Comparison of ENCODE assay signal across 19 cellular contexts in genomic region chr2:74925361-74925786, GRCh38.
"Had no signal": no experiment of that assay in that cellular context is flagged by ENCODE, and none has a peak within 500 bp of the region (broad histone marks: within the 10 kb centered on the region; RNA-seq: fewer than 3 reads in every experiment).

No MANE protein-coding gene starts in this region.

- ATAC-seq: activated CD4-positive, CD25-positive, alpha-beta regulatory T cell treated with anti-CD3 and anti-CD28 coated beads, Interleukin-2, amount 50 U/mL, for 24 hours; activated CD8-positive, alpha-beta memory T cell treated with anti-CD3 and anti-CD28 coated beads, Interleukin-2, amount 10 ng/mL, durations not matched to agents 7 days and 5 days; mucosa of descending colon; naive thymus-derived CD8-positive, alpha-beta T cell; right cardiac atrium had no signal

- H3K27ac ChIP-seq: coronary artery had no signal

- H3K27ac Mint-ChIP-seq: activated CD8-positive, alpha-beta memory T cell treated with anti-CD3 and anti-CD28 coated beads, Interleukin-2, amount 10 ng/mL, durations not matched to agents 7 days and 5 days; activated naive CD4-positive, alpha-beta T cell treated with anti-CD3 and anti-CD28 coated beads, Interleukin-2, amount 50 U/mL, for 24 hours; activated T-cell treated with anti-CD3 and anti-CD28 coated beads, Interleukin-2, amount 50 U/mL, for 24 hours; progenitor cell of endocrine pancreas had no signal

- H3K4me2 ChIP-seq: smooth muscle cell had no signal

- DNase-seq: activated CD4-positive, alpha-beta T cell treated with anti-CD3 and anti-CD28 coated beads, Interleukin-2, amount 50 U/mL, for 4 hours; activated CD8-positive, alpha-beta memory T cell treated with anti-CD3 and anti-CD28 coated beads, Interleukin-2, amount 10 ng/mL, durations not matched to agents 7 days and 5 days; activated effector memory CD4-positive, alpha-beta T cell treated with Interleukin-2 at 50 U/mL for 16 hours; activated T-cell treated with anti-CD3 and anti-CD28 coated beads, Interleukin-2, amount 50 U/mL, for 24 hours; central memory CD4-positive, alpha-beta T cell; effector CD4-positive, alpha-beta T cell; foreskin melanocyte; head of caudate nucleus; left colon; mammary epithelial cell; mucosa of descending colon; naive thymus-derived CD8-positive, alpha-beta T cell; nucleus accumbens; right cardiac atrium had no signal

- H3K4me1 Mint-ChIP-seq: activated naive CD4-positive, alpha-beta T cell treated with anti-CD3 and anti-CD28 coated beads, Interleukin-2, amount 50 U/mL, for 24 hours had no signal

- H3K4me3 Mint-ChIP-seq: activated CD8-positive, alpha-beta memory T cell treated with anti-CD3 and anti-CD28 coated beads, Interleukin-2, amount 10 ng/mL, durations not matched to agents 7 days and 5 days; activated naive CD4-positive, alpha-beta T cell treated with anti-CD3 and anti-CD28 coated beads, Interleukin-2, amount 50 U/mL, for 24 hours; activated T-cell treated with anti-CD3 and anti-CD28 coated beads, Interleukin-2, amount 50 U/mL, for 24 hours; naive thymus-derived CD8-positive, alpha-beta T cell had no signal

- H3K36me3 Mint-ChIP-seq: activated naive CD4-positive, alpha-beta T cell treated with anti-CD3 and anti-CD28 coated beads, Interleukin-2, amount 50 U/mL, for 24 hours; naive thymus-derived CD8-positive, alpha-beta T cell had no signal

- H3K9me3 Mint-ChIP-seq: activated naive CD4-positive, alpha-beta T cell treated with anti-CD3 and anti-CD28 coated beads, Interleukin-2, amount 50 U/mL, for 24 hours; activated T-cell treated with anti-CD3 and anti-CD28 coated beads, Interleukin-2, amount 50 U/mL, for 24 hours had no signal

- H3K9me3 ChIP-seq: mucosa of descending colon had no signal

- H3K4me3 ChIP-seq: coronary artery, mucosa of descending colon, smooth muscle cell had no signal
